Comparison of ENCODE assay signal across 12 cellular contexts in the genomic region with DNA sequence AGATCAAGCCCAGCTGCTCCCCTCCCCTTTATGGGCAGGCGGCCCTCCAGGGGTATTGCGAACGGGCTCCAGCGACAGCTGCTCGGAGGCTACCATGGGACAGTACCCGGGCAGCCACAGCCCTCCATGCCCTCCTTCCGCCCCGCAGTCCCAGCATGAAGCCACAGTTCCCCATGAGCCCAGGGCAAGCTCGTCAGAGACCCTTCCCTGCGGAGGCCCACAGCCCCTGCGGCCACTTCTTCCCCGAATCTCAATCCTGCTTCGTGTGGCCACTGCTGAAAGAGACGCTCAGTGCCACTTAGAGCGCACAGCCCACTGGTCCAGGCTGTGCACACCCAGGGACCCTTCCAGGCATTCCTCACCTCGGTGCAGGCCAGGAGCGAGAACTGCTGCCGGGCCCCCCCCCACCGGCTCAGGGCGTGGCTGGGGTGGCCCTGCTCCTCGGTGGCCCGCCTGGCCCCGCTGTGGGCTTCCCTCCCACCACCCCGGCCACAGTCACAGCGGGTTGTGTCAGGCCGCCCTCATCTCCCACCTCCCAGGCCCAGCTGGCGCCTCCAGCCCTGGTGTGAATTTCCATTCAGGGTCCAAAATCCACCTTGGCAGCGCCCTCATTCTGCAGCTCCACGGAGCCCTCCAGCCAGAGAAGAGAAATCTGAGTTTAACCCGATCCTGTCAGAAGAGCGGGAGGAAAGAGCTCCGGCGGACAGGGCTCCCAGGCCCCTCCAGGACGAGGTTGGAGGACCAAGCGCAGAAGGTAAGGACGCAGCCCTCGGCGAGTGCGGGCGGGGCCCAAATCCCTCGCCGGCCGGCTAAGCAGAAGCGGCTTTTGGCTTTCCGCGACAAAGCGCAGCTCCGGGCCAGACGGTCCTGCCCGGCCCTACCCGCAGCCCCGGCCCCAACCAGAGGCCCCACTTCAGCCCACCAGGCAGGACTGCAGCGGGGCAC. TPM values are rescaled to one million over a fixed set of nuclear protein-coding genes. Genes with fewer than 3 reads are reported as not detected.
DNase-seq lines count a peak whose midpoint lies in the region; ATAC-seq, FAIRE-seq and TF ChIP-seq lines count a peak whose summit lies in the region.
"Had no signal": no experiment of that assay in that cellular context is flagged by ENCODE, and none has a peak within 500 bp of the region (broad histone marks: within the 10 kb centered on the region; RNA-seq: fewer than 3 reads in every experiment).

No MANE protein-coding gene starts in this region.

- ATAC-seq in A549 (peak; percentile 14 to 34; a peak in 3 of 6 replicates), GM18868 (IDR thresholded peaks at IDR 0.05; ENCODE audit: unreplicated experiment) (no peak), HG03342 (IDR thresholded peaks at IDR 0.05; ENCODE audit: unreplicated experiment) (no peak)

- no peak for FAIRE-seq in A549 (lab: Jason Lieb, UNC)

- peaks cover 33% of the 10 kb centered on the region for H3K4me1 Mint-ChIP-seq in glutamatergic neuron (ENCODE audit: low read depth, unreplicated experiment)

- H3K9me3 Mint-ChIP-seq in glutamatergic neuron (ENCODE audit: unreplicated experiment) = peaks cover 11% of the 10 kb centered on the region

- H3K4me2 ChIP-seq in A549 (no peak overlapping the region), osteoblast (ENCODE audit: insufficient read depth, low read length) (no peak overlapping the region)

- H3K9me3 ChIP-seq in A549 = no peaks in the 10 kb centered on the region
- H3K9me3 ChIP-seq in osteoblast (ENCODE audit: low read depth, low read length) = no peaks in the 10 kb centered on the region

- H3K79me2 ChIP-seq in osteoblast (ENCODE audit: insufficient read depth, low read length) = peaks cover 46% of the 10 kb centered on the region

- no peak for TF ChIP-seq CTCF in A549 (IDR thresholded peaks at IDR 0.05)
- TF ChIP-seq CTCF in glutamatergic neuron (IDR thresholded peaks at IDR 0.05; ENCODE audit: partially characterized antibody, unreplicated experiment) = no peak
- no peak for TF ChIP-seq CTCF in osteoblast (IDR thresholded peaks at IDR 0.05; ENCODE audit: extremely low read depth, low read depth, low read length)
- no peak for TF ChIP-seq CTCF in GM10266 (IDR thresholded peaks at IDR 0.05; ENCODE audit: control insufficient read depth, insufficient read depth, low read depth, missing control alignments)

- DNase-seq in A549 (ENCODE audit: low read depth in 1 of 2, low spot score in 1 of 2) (no peak), NCI-H526 (lab: John Stamatoyannopoulos, UW) (peak; percentile 63 to 83), glutamatergic neuron (peak; percentile 70), osteoblast (ENCODE audit: insufficient read length, low spot score, missing footprints) (peak; percentile 80), occipital lobe (lab: John Stamatoyannopoulos, UW) (no peak), GM10266 (ENCODE audit: extremely low spot score) (no peak)
- DNase-seq: activated CD4-positive, CD25-positive, alpha-beta regulatory T cell treated with anti-CD3 and anti-CD28 coated beads, Interleukin-2, amount 50 U/mL, for 72 hours; activated gamma-delta T cell treated with Interleukin-2 at 50 U/mL for 16 hours; kidney glomerular epithelial cell; NCI-H69 had no signal

- H3K27ac ChIP-seq in A549 (no peak overlapping the region), osteoblast (ENCODE audit: low read depth, low read length) (no peak overlapping the region)

- H3K4me3 ChIP-seq in A549 = no peak overlapping the region
- H3K4me3 ChIP-seq in osteoblast (ENCODE audit: insufficient read depth, low read length) = no peak overlapping the region

- H3K27me3 Mint-ChIP-seq in glutamatergic neuron (ENCODE audit: unreplicated experiment) = peaks cover 8% of the 10 kb centered on the region

- no peak for TF ChIP-seq EP300 in A549 (IDR thresholded peaks at IDR 0.05)

- TF ChIP-seq POLR2A in A549 (IDR thresholded peaks at IDR 0.05; ENCODE audit: low read length) = no peak

- H2AFZ ChIP-seq in osteoblast (ENCODE audit: low read length) = no peak overlapping the region

- POLR2A ChIA-PET in A549 (lab: Yijun Ruan, JAX) = interaction anchor here (0.9 kb wide), 1 partner anchor 10 kb away, joined by 4 read pairs; no protein-coding TSS in a partner anchor

- TF ChIP-seq RAD21 in A549 (conservative IDR thresholded peaks at IDR 0.05 in 1 of 2, IDR thresholded peaks at IDR 0.05 in 1 of 2) = no peak

- H4K20me1 ChIP-seq in osteoblast (ENCODE audit: insufficient read depth, low read length) = peaks cover 31% of the 10 kb centered on the region

- peak overlapping the region; percentile 70 for H3K4me3 Mint-ChIP-seq in glutamatergic neuron (ENCODE audit: unreplicated experiment)

- peaks cover 5% of the 10 kb centered on the region for H3K36me3 Mint-ChIP-seq in glutamatergic neuron (ENCODE audit: unreplicated experiment)

- CTCF ChIA-PET in A549 (lab: Yijun Ruan, JAX) = interaction anchor here (1.1 to 4.1 kb wide), 4 partner anchors 10 to 78 kb away, joined by 3 to 37 read pairs (median 4); a partner anchor contains a TSS

- peak overlapping the region; percentile 94 for H3K27ac Mint-ChIP-seq in glutamatergic neuron (ENCODE audit: unreplicated experiment)

- H3K27me3 ChIP-seq in osteoblast (ENCODE audit: insufficient read depth, low read length) = no peaks in the 10 kb centered on the region

- 94% methylated on average over 47 of the region's 53 CpGs for WGBS in A549 (ENCODE audit: missing lambda C conversion rate)

- no peaks in the 10 kb centered on the region for H3K36me3 ChIP-seq in osteoblast (ENCODE audit: insufficient read depth, low read length)

- H3K4me1 ChIP-seq in A549 (peaks cover 18% of the 10 kb centered on the region), osteoblast (ENCODE audit: insufficient read depth, low read length) (peaks cover 8% of the 10 kb centered on the region)

TF ChIP-seq in A549, 52 proteins besides CTCF, POLR2A, EP300 and RAD21 (continues in another document):
- TF ChIP-seq TFCP2L1 (CRISPR knock-in tag; IDR thresholded peaks at IDR 0.05) (no peak), RNF2 (IDR thresholded peaks at IDR 0.05; ENCODE audit: borderline replicate concordance, low read depth) (no peak), KDM1A (IDR thresholded peaks at IDR 0.05; ENCODE audit: low read depth) (no peak), HOXB5 (CRISPR knock-in tag; IDR thresholded peaks at IDR 0.05) (no peak), RFX5 (IDR thresholded peaks at IDR 0.05) (no peak), EHF (CRISPR knock-in tag; IDR thresholded peaks at IDR 0.05) (no peak)
- TF ChIP-seq, protein P1, sequence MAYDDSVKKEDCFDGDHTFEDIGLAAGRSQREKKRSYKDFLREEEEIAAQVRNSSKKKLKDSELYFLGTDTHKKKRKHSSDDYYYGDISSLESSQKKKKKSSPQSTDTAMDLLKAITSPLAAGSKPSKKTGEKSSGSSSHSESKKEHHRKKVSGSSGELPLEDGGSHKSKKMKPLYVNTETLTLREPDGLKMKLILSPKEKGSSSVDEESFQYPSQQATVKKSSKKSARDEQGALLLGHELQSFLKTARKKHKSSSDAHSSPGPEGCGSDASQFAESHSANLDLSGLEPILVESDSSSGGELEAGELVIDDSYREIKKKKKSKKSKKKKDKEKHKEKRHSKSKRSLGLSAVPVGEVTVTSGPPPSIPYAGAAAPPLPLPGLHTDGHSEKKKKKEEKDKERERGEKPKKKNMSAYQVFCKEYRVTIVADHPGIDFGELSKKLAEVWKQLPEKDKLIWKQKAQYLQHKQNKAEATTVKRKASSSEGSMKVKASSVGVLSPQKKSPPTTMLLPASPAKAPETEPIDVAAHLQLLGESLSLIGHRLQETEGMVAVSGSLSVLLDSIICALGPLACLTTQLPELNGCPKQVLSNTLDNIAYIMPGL (CRISPR knock-in tag; IDR thresholded peaks at IDR 0.05; ENCODE audit: borderline replicate concordance) = no peak
- TF ChIP-seq, protein P2, sequence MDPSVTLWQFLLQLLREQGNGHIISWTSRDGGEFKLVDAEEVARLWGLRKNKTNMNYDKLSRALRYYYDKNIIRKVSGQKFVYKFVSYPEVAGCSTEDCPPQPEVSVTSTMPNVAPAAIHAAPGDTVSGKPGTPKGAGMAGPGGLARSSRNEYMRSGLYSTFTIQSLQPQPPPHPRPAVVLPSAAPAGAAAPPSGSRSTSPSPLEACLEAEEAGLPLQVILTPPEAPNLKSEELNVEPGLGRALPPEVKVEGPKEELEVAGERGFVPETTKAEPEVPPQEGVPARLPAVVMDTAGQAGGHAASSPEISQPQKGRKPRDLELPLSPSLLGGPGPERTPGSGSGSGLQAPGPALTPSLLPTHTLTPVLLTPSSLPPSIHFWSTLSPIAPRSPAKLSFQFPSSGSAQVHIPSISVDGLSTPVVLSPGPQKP (IDR thresholded peaks at IDR 0.05; ENCODE audit: low read depth, low read length) = no peak
- TF ChIP-seq, protein P3, sequence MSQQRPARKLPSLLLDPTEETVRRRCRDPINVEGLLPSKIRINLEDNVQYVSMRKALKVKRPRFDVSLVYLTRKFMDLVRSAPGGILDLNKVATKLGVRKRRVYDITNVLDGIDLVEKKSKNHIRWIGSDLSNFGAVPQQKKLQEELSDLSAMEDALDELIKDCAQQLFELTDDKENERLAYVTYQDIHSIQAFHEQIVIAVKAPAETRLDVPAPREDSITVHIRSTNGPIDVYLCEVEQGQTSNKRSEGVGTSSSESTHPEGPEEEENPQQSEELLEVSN (IDR thresholded peaks at IDR 0.05; ENCODE audit: borderline replicate concordance, low read depth) = no peak
- TF ChIP-seq, protein P4, sequence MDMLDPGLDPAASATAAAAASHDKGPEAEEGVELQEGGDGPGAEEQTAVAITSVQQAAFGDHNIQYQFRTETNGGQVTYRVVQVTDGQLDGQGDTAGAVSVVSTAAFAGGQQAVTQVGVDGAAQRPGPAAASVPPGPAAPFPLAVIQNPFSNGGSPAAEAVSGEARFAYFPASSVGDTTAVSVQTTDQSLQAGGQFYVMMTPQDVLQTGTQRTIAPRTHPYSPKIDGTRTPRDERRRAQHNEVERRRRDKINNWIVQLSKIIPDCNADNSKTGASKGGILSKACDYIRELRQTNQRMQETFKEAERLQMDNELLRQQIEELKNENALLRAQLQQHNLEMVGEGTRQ (IDR thresholded peaks at IDR 0.05) = no peak

RNA-seq across cellular contexts. Expression of a gene that starts 12.1 kb away (rescaled TPM):
- 8.9 and 12.9 TPM in 2 replicates for polyA plus RNA-seq in A549 (2011; rRNA removed)
- polyA plus RNA-seq in A549 (2012; cell fraction: cytosol; rRNA removed) = 5.8 and 7.4 TPM in 2 replicates
- polyA plus RNA-seq in A549 (2012; cell fraction: nucleus; rRNA removed) = 13.9 and 15.8 TPM in 2 replicates
- polyA plus RNA-seq in A549 (2017; fragmentation: RNase III; extraction: RNeasy Plus Mini Kit Qiagen cat#74134 plus additional on column Dnase treatment) = 11.5 to 12.5 TPM (median 12.3 TPM) in 3 replicates
- 22.2 and 28.2 TPM in 2 replicates for polyA minus RNA-seq in A549 (2011; rRNA and poly(A)+ RNA removed)
- total RNA-seq in glutamatergic neuron (ENCODE audit: unreplicated experiment) = 197 TPM
- total RNA-seq in osteoblast = 63.1 and 68.8 TPM in 2 replicates
- 35.4 TPM for total RNA-seq in occipital lobe

RNA-seq across cellular contexts. Expression of a gene that starts 12.9 kb away (rescaled TPM):
- 4.3 and 5.9 TPM in 2 replicates for polyA plus RNA-seq in A549 (2011; rRNA removed)
- 5.2 and 5.8 TPM in 2 replicates for polyA plus RNA-seq in A549 (2012; cell fraction: cytosol; rRNA removed)
- polyA plus RNA-seq in A549 (2012; cell fraction: nucleus; rRNA removed) = 15.3 and 16.1 TPM in 2 replicates
- 8.2 to 12.6 TPM (median 11.3 TPM) in 3 replicates for polyA plus RNA-seq in A549 (2017; fragmentation: RNase III; extraction: RNeasy Plus Mini Kit Qiagen cat#74134 plus additional on column Dnase treatment)
- polyA minus RNA-seq in A549 (2011; rRNA and poly(A)+ RNA removed) = 5.4 and 9.5 TPM in 2 replicates
- total RNA-seq in glutamatergic neuron (ENCODE audit: unreplicated experiment) = 25.3 TPM
- 8.3 and 11.8 TPM in 2 replicates for total RNA-seq in osteoblast
- total RNA-seq in occipital lobe = 5.0 TPM

Comparison
In these comparisons a context has a peak if more than half of its experiments do, and no peak if none do; other contexts are left out.
1. ATAC-seq: peak in A549 (2 of 2); none in GM18868 (single experiment) and HG03342 (single experiment).
2. DNase-seq: peak in NCI-H526 (2 of 2), glutamatergic neuron (single experiment) and osteoblast (single experiment); none in A549 (0 of 2), occipital lobe (single experiment) and GM10266 (single experiment).